ENCODE assay signal across 8 cellular contexts in genomic region chr13:40662866-40663265, GRCh38. TPM values are rescaled to one million over a fixed set of nuclear protein-coding genes. Genes with fewer than 3 reads are reported as not detected.
DNase-seq lines count a peak whose midpoint lies in the region; ATAC-seq and TF ChIP-seq lines count a peak whose summit lies in the region.

No MANE protein-coding gene starts in this region.

- intact Hi-C loops in natural killer cell (cut with micrococcal nuclease): loop anchor here (5.0 to 10.0 kb wide), 2 partner anchors 76 to 438 kb away; no protein-coding TSS in a partner anchor

- H3K27me3 ChIP-seq in adipocyte (replicated peaks; ENCODE audit: control insufficient read depth, insufficient read depth, low read length): no peaks in the 10 kb centered on the region

- peak overlapping the region; percentile 98 for H3K4me3 Mint-ChIP-seq in activated T-cell treated with anti-CD3 and anti-CD28 coated beads, Interleukin-2, amount 50 U/mL, for 24 hours
- peak overlapping the region; percentile 88 for H3K4me3 Mint-ChIP-seq in natural killer cell

- peak overlapping the region; percentile 99 for H3K27ac Mint-ChIP-seq in activated T-cell treated with anti-CD3 and anti-CD28 coated beads, Interleukin-2, amount 50 U/mL, for 24 hours
- H3K27ac Mint-ChIP-seq in natural killer cell: peak overlapping the region; percentile 87 to 95

- H3K4me1 Mint-ChIP-seq in activated T-cell treated with anti-CD3 and anti-CD28 coated beads, Interleukin-2, amount 50 U/mL, for 24 hours (ENCODE audit: low read depth): peaks cover 55% of the 10 kb centered on the region
- peaks cover 28 to 38% of the 10 kb centered on the region in 2 donors for H3K4me1 Mint-ChIP-seq in natural killer cell

- peak overlapping the region; percentile 99 for H3K9ac ChIP-seq in adipocyte (ENCODE audit: low read length)

- H3K9me3 ChIP-seq in adipocyte (ENCODE audit: control insufficient read depth, low read length): no peaks in the 10 kb centered on the region

- ATAC-seq in HG03135 (IDR thresholded peaks at IDR 0.05; ENCODE audit: unreplicated experiment) (peak; percentile 29), natural killer cell (no peak)

- no peak for TF ChIP-seq CTCF in natural killer cell (IDR thresholded peaks at IDR 0.05)

- peak overlapping the region; percentile 81 for H3K4me3 ChIP-seq in adipocyte (ENCODE audit: low read length)

- H3K36me3 Mint-ChIP-seq in activated T-cell treated with anti-CD3 and anti-CD28 coated beads, Interleukin-2, amount 50 U/mL, for 24 hours (ENCODE audit: low read depth): peaks cover 52% of the 10 kb centered on the region
- H3K36me3 Mint-ChIP-seq in natural killer cell: no peaks in the 10 kb centered on the region

- H3K4me1 ChIP-seq in adipocyte (ENCODE audit: control insufficient read depth, insufficient read depth, low read length): peaks cover 47% of the 10 kb centered on the region

- DNase-seq in activated T-cell treated with anti-CD3 and anti-CD28 coated beads, Interleukin-2, amount 50 U/mL, for 24 hours: no peak
- no peak for DNase-seq in activated T-cell treated with anti-CD3 and anti-CD28 coated beads, Interleukin-2, amount 50 U/mL, for 1 hour
- DNase-seq in adipocyte (ENCODE audit: low read depth): no peak
- DNase-seq in natural killer cell: no peak
- DNase-seq in UCSD-AML1 (lab: John Stamatoyannopoulos, UW; ENCODE audit: unreplicated experiment): no peak
- no peak for DNase-seq in NCI-H1930 (lab: John Stamatoyannopoulos, UW)
- no peak for DNase-seq in SKM-1 (lab: John Stamatoyannopoulos, UW; ENCODE audit: unreplicated experiment)

- H3K27me3 Mint-ChIP-seq in activated T-cell treated with anti-CD3 and anti-CD28 coated beads, Interleukin-2, amount 50 U/mL, for 24 hours: no peaks in the 10 kb centered on the region
- no peaks in the 10 kb centered on the region for H3K27me3 Mint-ChIP-seq in natural killer cell (ENCODE audit: low read depth in 2 of 2)

- no peaks in the 10 kb centered on the region for H3K36me3 ChIP-seq in adipocyte (ENCODE audit: control insufficient read depth, insufficient read depth, low read length, severe bottlenecking)

- peaks cover 3% of the 10 kb centered on the region for H3K9me3 Mint-ChIP-seq in activated T-cell treated with anti-CD3 and anti-CD28 coated beads, Interleukin-2, amount 50 U/mL, for 24 hours
- H3K9me3 Mint-ChIP-seq in natural killer cell: no peaks in the 10 kb centered on the region

RNA-seq across cellular contexts. Expression of gene FOXO1, which starts 3.6 kb away (rescaled TPM):
- 10 to 100 TPM; 23.9 to 29.8 (median 27.6) TPM for total RNA-seq in natural killer cell
